ENCODE assay signal across 26 cellular contexts in genomic region chr5:88671408-88671807, GRCh38.
DNase-seq lines count a peak whose midpoint lies in the region; ATAC-seq and TF ChIP-seq lines count a peak whose summit lies in the region.
"Had no signal": no experiment of that assay in that cellular context is flagged by ENCODE, and none has a peak within 500 bp of the region (broad histone marks: within the 10 kb centered on the region; RNA-seq: fewer than 3 reads in every experiment).

No MANE protein-coding gene starts in this region.

- H3K27ac ChIP-seq in left ventricle myocardium inferior (replicated peaks) (no peak overlapping the region), angular gyrus (ENCODE audit: low read depth, low read length) (peak overlapping the region; percentile 91), iPS-18a (ENCODE audit: low read length) (no peak overlapping the region)
- H3K27ac ChIP-seq: breast epithelium, gastroesophageal sphincter, right lobe of liver, transverse colon had no signal

- no peak for TF ChIP-seq CTCF in left ventricle myocardium inferior (IDR thresholded peaks at IDR 0.05; ENCODE audit: borderline replicate concordance)

- H3K9ac ChIP-seq in iPS-18a (ENCODE audit: low read length): no peak overlapping the region

- DNase-seq in left ventricle myocardium inferior (no peak), cardiac septum (ENCODE audit: low spot score) (no peak), amygdala (lab: John Stamatoyannopoulos, UW) (no peak)
- no peak for DNase-seq in activated CD4-positive, alpha-beta T cell treated with anti-CD3 and anti-CD28 coated beads for 48 hours
- no peak for DNase-seq in stimulated activated naive CD4-positive, alpha-beta T cell treated with Interleukin-2 at 50 U/mL for 16 hours (lab: John Stamatoyannopoulos, UW)
- DNase-seq: 8988T; activated B cell treated with CpG ODN at 0.5 μM for 24 hours; activated CD8-positive, alpha-beta T cell treated with anti-CD3 and anti-CD28 coated beads, Interleukin-2, amount 10 ng/mL, durations not matched to agents 7 days and 5 days; activated T-cell treated with anti-CD3 and anti-CD28 coated beads, Interleukin-2, amount 50 U/mL, for 48 hours; BE2C; Caco-2; EL; GOT3; NCI-H187; NCI-H2227 treated with DMSO at 0.1 percent for 48 hours; right lobe of liver; transverse colon had no signal

- intact Hi-C loops in left ventricle myocardium inferior (cut with micrococcal nuclease) (no loop called here), cardiac septum (cut with DNase I) (no loop called here)

- H3K27me3 ChIP-seq in left ventricle myocardium inferior (ENCODE audit: low read depth) (peaks cover 99% of the 10 kb centered on the region), iPS-18a (ENCODE audit: control insufficient read depth, insufficient read depth, low read length) (peaks cover 100% of the 10 kb centered on the region)

- ATAC-seq in HG03460 (IDR thresholded peaks at IDR 0.05; ENCODE audit: unreplicated experiment): no peak
- ATAC-seq: activated CD8-positive, alpha-beta T cell treated with anti-CD3 and anti-CD28 coated beads, Interleukin-2, amount 10 ng/mL, durations not matched to agents 7 days and 5 days; gastroesophageal sphincter; HepG2; left lobe of liver; right lobe of liver; SK-N-SH treated with all-trans-retinoic acid at 6 μM for 48 hours; stimulated activated memory B cell treated with anti-CD40 and anti-IgM and Interleukin-4, amounts not matched to agents 10 μg/mL and 1 μg/mL and 100 μg/mL, for 72 hours had no signal

- no peaks in the 10 kb centered on the region for H3K9me3 ChIP-seq in left ventricle myocardium inferior (replicated peaks)
- H3K9me3 ChIP-seq in iPS-18a (ENCODE audit: control insufficient read depth, low read depth, low read length): no peaks in the 10 kb centered on the region
- H3K9me3 ChIP-seq: BE2C, breast epithelium, Caco-2, gastroesophageal sphincter, right lobe of liver, transverse colon had no signal

- H3K4me1 ChIP-seq in left ventricle myocardium inferior (peaks cover 36% of the 10 kb centered on the region), iPS-18a (ENCODE audit: control insufficient read depth, low read depth, low read length) (peaks cover 61% of the 10 kb centered on the region)
- H3K4me1 ChIP-seq: BE2C, Caco-2 had no signal

- no peaks in the 10 kb centered on the region for H3K36me3 ChIP-seq in left ventricle myocardium inferior
- H3K36me3 ChIP-seq in iPS-18a (ENCODE audit: control insufficient read depth, low read depth, low read length): no peaks in the 10 kb centered on the region
- H3K36me3 ChIP-seq: BE2C, breast epithelium, gastroesophageal sphincter, right lobe of liver, transverse colon had no signal

- H3K4me3 ChIP-seq in left ventricle myocardium inferior: peak overlapping the region; percentile 39
- H3K4me3 ChIP-seq in iPS-18a (ENCODE audit: low read length): peak overlapping the region; percentile 50
- H3K4me3 ChIP-seq: breast epithelium, right lobe of liver, transverse colon had no signal
